Comparison of ENCODE assay signal across 8 cellular contexts in the genomic region with DNA sequence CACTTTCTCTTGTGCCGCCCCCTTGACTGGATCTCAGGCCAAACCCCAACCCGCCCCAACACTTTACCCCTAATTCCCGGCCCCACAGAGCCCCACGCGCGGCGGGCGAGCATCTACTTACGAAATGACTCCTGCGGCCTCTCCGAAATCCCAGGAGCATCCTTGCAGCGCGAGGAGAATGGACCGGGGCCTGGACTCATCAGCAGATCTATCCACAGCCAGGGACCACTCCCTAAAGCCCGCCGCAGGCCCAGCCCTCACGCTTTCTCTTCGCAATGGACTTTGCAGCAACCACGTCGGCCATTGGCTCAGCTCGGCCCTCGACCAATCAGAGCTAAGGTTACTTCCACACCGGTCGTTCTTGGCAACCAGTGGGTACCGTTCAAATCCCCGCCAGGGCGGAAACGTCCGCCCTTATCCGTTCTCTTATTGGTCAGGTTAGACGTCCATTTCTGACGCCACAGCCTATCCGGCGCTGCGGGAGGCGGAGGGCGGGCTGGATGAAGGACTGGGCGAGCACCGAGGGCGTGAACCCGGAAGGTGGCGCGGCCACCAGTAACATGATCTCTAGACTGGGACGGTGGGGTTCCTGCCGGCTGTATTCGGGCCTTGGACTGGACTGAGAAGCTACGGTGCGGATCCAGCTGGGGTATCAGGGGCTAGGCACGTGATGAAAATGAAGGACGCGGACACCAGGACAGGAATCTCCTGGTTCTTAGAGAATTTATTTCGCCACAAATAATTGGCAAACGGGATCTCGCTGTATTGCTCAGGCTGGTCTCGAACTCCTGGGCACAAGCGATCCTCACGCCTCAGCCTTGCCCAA. TPM values are rescaled to one million over a fixed set of nuclear protein-coding genes. Genes with fewer than 3 reads are reported as not detected.
DNase-seq lines count a peak whose midpoint lies in the region; ATAC-seq, FAIRE-seq and TF ChIP-seq lines count a peak whose summit lies in the region.

A gene (minus strand): TSS at position 244 of the 826 bp plus-strand sequence. CDS start 84 bp downstream, at position 160.
A gene with protein sequence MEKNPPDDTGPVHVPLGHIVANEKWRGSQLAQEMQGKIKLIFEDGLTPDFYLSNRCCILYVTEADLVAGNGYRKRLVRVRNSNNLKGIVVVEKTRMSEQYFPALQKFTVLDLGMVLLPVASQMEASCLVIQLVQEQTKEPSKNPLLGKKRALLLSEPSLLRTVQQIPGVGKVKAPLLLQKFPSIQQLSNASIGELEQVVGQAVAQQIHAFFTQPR (plus strand): TSS at position 528 of the 826 bp plus-strand sequence. CDS start 955 bp downstream, outside the sequence.

- TF ChIP-seq CTCF in AG09309 (IDR thresholded peaks at IDR 0.05; ENCODE audit: control insufficient read depth, insufficient read depth, low read depth, low read length, missing control alignments) (no peak), activated B cell treated with CpG ODN at 0.5 μM for 24 hours (IDR thresholded peaks at IDR 0.05) (no peak)

- H3K4me1 Mint-ChIP-seq in activated B cell treated with CpG ODN at 0.5 μM for 24 hours: peaks cover 15% of the 10 kb centered on the region
- H3K4me1 Mint-ChIP-seq in central memory CD8-positive, alpha-beta T cell: peaks cover 23% of the 10 kb centered on the region

- no peaks in the 10 kb centered on the region for H3K27me3 Mint-ChIP-seq in activated B cell treated with CpG ODN at 0.5 μM for 24 hours
- no peaks in the 10 kb centered on the region for H3K27me3 Mint-ChIP-seq in central memory CD8-positive, alpha-beta T cell

- peak within 1 kb of the TSS; percentile 93 for H3K4me3 ChIP-seq in AG09309 (ENCODE audit: control insufficient read depth, low read depth, low read length)

- no peaks in the 10 kb centered on the region for H3K9me3 Mint-ChIP-seq in activated B cell treated with CpG ODN at 0.5 μM for 24 hours
- no peaks in the 10 kb centered on the region for H3K9me3 Mint-ChIP-seq in central memory CD8-positive, alpha-beta T cell

- DNase-seq in AG09309 (ENCODE audit: low read depth) (peak; percentile 98), NCI-H226 (peak; percentile 97), activated B cell treated with CpG ODN at 0.5 μM for 24 hours (peak; percentile 94)
- DNase-seq in central memory CD8-positive, alpha-beta T cell (ENCODE audit: low spot score in 2 of 2): peak; percentile 98 to 99
- peak; percentile 97 to 98 for DNase-seq in stimulated activated CD4-positive, alpha-beta T cell treated with anti-CD3 and anti-CD28 coated beads, Interleukin-12 subunit alpha, Interleukin-12 subunit beta, amount 100 ng/mL, for 24 hours (ENCODE audit: low read depth in 2 of 2)

- CTCF ChIA-PET in activated B cell treated with CpG ODN at 0.5 μM for 24 hours (lab: Charles Lee): no interaction called here

- ATAC-seq in GM19023 (IDR thresholded peaks at IDR 0.05; ENCODE audit: unreplicated experiment) (peak; percentile 100), HG03196 (IDR thresholded peaks at IDR 0.05; ENCODE audit: unreplicated experiment) (peak; percentile 97), activated B cell treated with CpG ODN at 0.5 μM for 24 hours (ENCODE audit: low read depth) (peak; percentile 98)
- ATAC-seq in central memory CD8-positive, alpha-beta T cell (replicated peaks; ENCODE audit: extremely low read depth, poor library complexity, severe bottlenecking): peak; percentile 100

- peaks cover 15% of the 10 kb centered on the region for H3K36me3 Mint-ChIP-seq in activated B cell treated with CpG ODN at 0.5 μM for 24 hours (ENCODE audit: low read depth)
- H3K36me3 Mint-ChIP-seq in central memory CD8-positive, alpha-beta T cell (ENCODE audit: insufficient read depth): peaks cover 14% of the 10 kb centered on the region

- H3K4me3 Mint-ChIP-seq in activated B cell treated with CpG ODN at 0.5 μM for 24 hours: peak within 1 kb of the TSS; percentile 99
- peak within 1 kb of the TSS; percentile 99 for H3K4me3 Mint-ChIP-seq in central memory CD8-positive, alpha-beta T cell

- peak; percentile 98 for FAIRE-seq in islet of Langerhans (lab: Jason Lieb, UNC)

- H3K27ac Mint-ChIP-seq in activated B cell treated with CpG ODN at 0.5 μM for 24 hours: peak within 1 kb of the TSS; percentile 97
- H3K27ac Mint-ChIP-seq in central memory CD8-positive, alpha-beta T cell (ENCODE audit: low read depth): peak within 1 kb of the TSS; percentile 89

- intact Hi-C loops in activated B cell treated with CpG ODN at 0.5 μM for 24 hours (cut with micrococcal nuclease): loop anchor here (1.0 to 5.0 kb wide), 9 partner anchors 93 to 625 kb away; a partner anchor contains a TSS

- POLR2A ChIA-PET in activated B cell treated with CpG ODN at 0.5 μM for 24 hours (lab: Charles Lee): interaction anchor here (0.5 to 1.7 kb wide), 6 partner anchors 109 to 806 kb away, joined by 3 to 5 read pairs (median 3); a partner anchor contains a TSS

RNA-seq across cellular contexts. Expression of the first gene that starts in this region (rescaled TPM):
- total RNA-seq in activated B cell treated with CpG ODN at 0.5 μM for 24 hours: 16.4 and 19.4 TPM in 2 replicates

RNA-seq across cellular contexts. Expression of the second gene that starts in this region (rescaled TPM):
- 3.7 and 4.3 TPM in 2 replicates for total RNA-seq in activated B cell treated with CpG ODN at 0.5 μM for 24 hours

Comparison
In these comparisons a context has a peak if more than half of its experiments do, and no peak if none do; other contexts are left out.
1. Peak in every context shown above with its lines: DNase-seq, ATAC-seq and H3K4me3 ChIP-seq.